10 cellular contexts compared by ENCODE assay signal in the genomic region with DNA sequence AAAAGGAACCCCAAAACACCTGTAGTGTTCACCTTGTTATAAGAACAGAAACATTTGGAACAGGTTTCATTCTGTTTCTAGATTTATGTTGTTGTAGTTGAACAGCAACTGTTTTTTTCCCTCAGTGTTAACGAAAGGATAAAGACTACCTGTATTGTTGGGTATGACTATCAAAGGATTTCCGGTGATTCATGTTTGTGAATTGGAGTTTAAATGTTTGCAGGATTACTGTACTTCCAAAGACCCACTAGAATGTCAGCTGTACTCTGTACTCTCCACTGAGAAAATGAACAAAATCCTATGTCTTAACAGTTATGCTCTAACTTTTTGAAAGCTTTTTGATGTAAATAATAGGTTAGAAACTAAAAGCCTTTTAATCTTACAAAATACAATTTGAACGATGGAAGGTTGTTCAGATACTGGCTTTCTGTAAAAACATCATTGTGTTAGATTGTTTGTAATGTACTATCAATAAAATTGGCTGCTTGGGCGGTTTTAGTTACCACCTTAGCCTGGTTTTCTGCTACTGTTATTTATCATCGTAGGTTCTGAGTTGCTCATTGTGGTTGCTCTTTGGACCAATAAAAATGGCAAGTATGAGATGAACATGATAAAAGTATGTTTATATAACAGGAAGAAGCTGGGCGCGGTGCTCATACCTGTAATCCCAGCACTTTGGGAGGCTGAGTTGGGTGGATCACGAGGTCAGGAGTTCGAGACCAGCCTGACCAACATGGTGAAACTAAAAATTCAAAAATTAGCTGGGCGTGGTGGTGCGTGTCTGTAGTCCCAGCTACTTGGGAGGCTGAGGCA. TPM values are rescaled to one million over a fixed set of nuclear protein-coding genes. Genes with fewer than 3 reads are reported as not detected.
DNase-seq lines count a peak whose midpoint lies in the region; ATAC-seq and TF ChIP-seq lines count a peak whose summit lies in the region.
"Had no signal": no experiment of that assay in that cellular context is flagged by ENCODE, and none has a peak within 500 bp of the region (broad histone marks: within the 10 kb centered on the region; RNA-seq: fewer than 3 reads in every experiment).

No MANE protein-coding gene starts in this region.

- peak overlapping the region; percentile 75; the same call in 1 of the 2 replicates for H3K4me2 ChIP-seq in DOHH2 (ENCODE audit: low read length)

- no peak for ATAC-seq in gastroesophageal sphincter

- H3K27ac ChIP-seq in DOHH2 (ENCODE audit: low read depth, low read length) (no peak overlapping the region), gastroesophageal sphincter (no peak overlapping the region), tibial nerve (no peak overlapping the region)

- H3K4me3 ChIP-seq in DOHH2 (ENCODE audit: low read length) (no peak overlapping the region), epithelial cell of proximal tubule (ENCODE audit: low read depth, low read length) (no peak overlapping the region), gastroesophageal sphincter (no peak overlapping the region), tibial nerve (no peak overlapping the region)

- TF ChIP-seq POLR2A in gastroesophageal sphincter (IDR thresholded peaks at IDR 0.05) (no peak), tibial nerve (IDR thresholded peaks at IDR 0.05) (no peak)

- H3K9me3 ChIP-seq in DOHH2 (ENCODE audit: control insufficient read depth, insufficient read depth, low read length) (no peaks in the 10 kb centered on the region), gastroesophageal sphincter (no peaks in the 10 kb centered on the region), tibial nerve (no peaks in the 10 kb centered on the region)

- H3F3A ChIP-seq in DOHH2 (ENCODE audit: control insufficient read depth, insufficient read depth): peaks cover 6% of the 10 kb centered on the region

- H3K4me1 ChIP-seq in DOHH2 (ENCODE audit: control insufficient read depth, low read length) (peaks cover 40% of the 10 kb centered on the region), gastroesophageal sphincter (no peaks in the 10 kb centered on the region), tibial nerve (peaks cover 0 to 8% (median 0%) of the 10 kb centered on the region in 4 donors)

- H3K36me3 ChIP-seq in DOHH2 (ENCODE audit: control insufficient read depth, low read length) (peaks cover 60% of the 10 kb centered on the region), gastroesophageal sphincter (peaks cover 0 to 34% of the 10 kb centered on the region in 2 donors), tibial nerve (peaks cover 0 to 29% (median 0%) of the 10 kb centered on the region in 3 donors)

- no peaks in the 10 kb centered on the region for H3K9me2 ChIP-seq in DOHH2 (replicated peaks; ENCODE audit: control insufficient read depth, low read length)

- TF ChIP-seq CTCF in DOHH2 (IDR thresholded peaks at IDR 0.05; ENCODE audit: low read depth, low read length, poor library complexity, severe bottlenecking) (no peak), epithelial cell of proximal tubule (conservative IDR thresholded peaks at IDR 0.05; ENCODE audit: low read depth, low read length) (no peak), gastroesophageal sphincter (IDR thresholded peaks at IDR 0.05) (no peak), tibial nerve (IDR thresholded peaks at IDR 0.05) (no peak)

- H4K20me1 ChIP-seq in DOHH2 (ENCODE audit: control insufficient read depth, insufficient read depth, low read depth, low read length): peaks cover 3% of the 10 kb centered on the region; the same call in 1 of the 2 replicates

- H3K27me3 ChIP-seq in DOHH2 (ENCODE audit: control insufficient read depth, low read length): no peaks in the 10 kb centered on the region
- H3K27me3 ChIP-seq in gastroesophageal sphincter: no peaks in the 10 kb centered on the region
- H3K27me3 ChIP-seq in tibial nerve: no peaks in the 10 kb centered on the region

- WGBS in gastroesophageal sphincter (ENCODE audit: low coverage in 1 of 2), 2 donors: 89 to 94% methylated on average over 8 to 9 of the region's 11 CpGs
- WGBS in tibial nerve, 2 donors: 83 to 93% methylated on average over 11 of the region's 11 CpGs

- DNase-seq in A172 (ENCODE audit: low spot score) (peak; percentile 95), SW480 (ENCODE audit: low spot score) (peak; percentile 95), epithelial cell of proximal tubule (ENCODE audit: low read depth) (peak; percentile 47), cerebellum (ENCODE audit: low spot score) (no peak), NCI-H748 (lab: John Stamatoyannopoulos, UW; ENCODE audit: unreplicated experiment) (no peak), tibial nerve (ENCODE audit: low spot score in 2 of 2) (no peak)
- DNase-seq: NK-92 treated with Interleukin-12 subunit alpha and Interleukin-12 subunit beta, amount 100 ng/mL, for 24 hours; posterior cingulate gyrus had no signal

- no peaks in the 10 kb centered on the region; the same call in 1 of the 2 replicates for H3K79me2 ChIP-seq in DOHH2 (ENCODE audit: control insufficient read depth, low read length)

- TF ChIP-seq EP300 in gastroesophageal sphincter (IDR thresholded peaks at IDR 0.05): no peak
- TF ChIP-seq EP300 in tibial nerve (IDR thresholded peaks at IDR 0.05): no peak

RNA-seq across cellular contexts. Expression of a gene that starts 44.1 kb away (rescaled TPM):
- total RNA-seq in A172 (2014; rRNA removed; shearing (Covaris generic)): 35.7 and 41.7 TPM in 2 replicates
- total RNA-seq in epithelial cell of proximal tubule (24.5 and 28.9 TPM in 2 replicates), gastroesophageal sphincter (10 to 100 TPM; 13.2 to 37.6 (median 24.9) TPM), cerebellum (84.1 TPM), tibial nerve (10 to 100 TPM; 26.7 to 35.3 (median 29.8) TPM)

Comparison
In these comparisons a context has a peak if more than half of its experiments do, and no peak if none do; other contexts are left out.
1. DNase-seq: peak in A172 (single experiment), SW480 (single experiment) and epithelial cell of proximal tubule (single experiment); none in cerebellum (single experiment), NCI-H748 (single experiment) and tibial nerve (0 of 2).